ENCODE assay signal across 1 cellular context in genomic region chr7:73727963-73728362, GRCh38.
TF ChIP-seq lines count a peak whose summit lies in the region.

No MANE protein-coding gene starts in this region.

TF ChIP-seq in K562, 482 proteins besides CTCF, POLR2A, EP300 and RAD21 (continued from another document):
- TF ChIP-seq HINFP (tag; conservative IDR thresholded peaks at IDR 0.05; ENCODE audit: low read depth) = no peak
- TF ChIP-seq PURB (CRISPR knock-in tag; IDR thresholded peaks at IDR 0.05; ENCODE audit: low read depth) = no peak
- no peak for TF ChIP-seq CHCHD3 (CRISPR knock-in tag; IDR thresholded peaks at IDR 0.05)
- no peak for TF ChIP-seq TBP (optimal IDR thresholded peaks at IDR 0.05; ENCODE audit: low read depth, low read length)
- no peak for TF ChIP-seq ZNF75A (CRISPR knock-in tag; IDR thresholded peaks at IDR 0.05)
- TF ChIP-seq SRSF1 (IDR thresholded peaks at IDR 0.05; ENCODE audit: low read depth, low read length) = no peak
- TF ChIP-seq NFATC3 (IDR thresholded peaks at IDR 0.05) = no peak
- TF ChIP-seq SMARCE1 (IDR thresholded peaks at IDR 0.05) = 0 out of 2 replicates have a peak, but pooled peaks have one; percentile 38
- no peak for TF ChIP-seq KAT2B (IDR thresholded peaks at IDR 0.05; ENCODE audit: low read depth, low read length)
